ENCODE assay signal across 8 cellular contexts in the genomic region with DNA sequence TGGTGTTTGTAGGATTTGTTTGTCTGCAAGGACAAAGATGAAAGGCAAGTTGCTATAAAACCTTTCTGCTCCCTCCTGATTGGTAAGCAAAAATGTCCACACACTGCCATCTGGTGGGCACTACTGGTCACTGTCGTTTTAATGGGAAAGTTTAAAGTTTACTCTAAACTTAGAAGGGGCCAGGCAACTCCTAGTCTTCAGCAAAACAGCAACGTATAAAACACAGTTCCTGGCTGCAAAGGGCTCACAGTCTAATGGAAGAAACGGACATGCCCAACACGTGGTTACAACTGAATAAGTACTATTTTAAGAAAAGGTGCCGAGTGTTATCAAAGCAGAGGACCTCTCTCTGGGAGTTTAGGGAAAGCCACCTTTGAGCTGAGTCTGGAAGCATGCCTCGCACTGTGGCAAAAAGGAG.
A peak's percentile ranks its signal among the peaks of the same experiment; 100 is the strongest.
DNase-seq lines count a peak whose midpoint lies in the region; ATAC-seq lines count a peak whose summit lies in the region.

No MANE protein-coding gene starts in this region.

- peak; percentile 27 to 72 for DNase-seq in NCI-H524 (lab: John Stamatoyannopoulos, UW)
- DNase-seq in NCI-H524 treated with DMSO at 0.1 percent for 48 hours (lab: John Stamatoyannopoulos, UW) = no peak
- DNase-seq in NCI-H2107 treated with DMSO at 0.1 percent for 48 hours (lab: John Stamatoyannopoulos, UW; ENCODE audit: unreplicated experiment) = peak; percentile 52
- DNase-seq in activated CD4-positive, CD25-positive, alpha-beta regulatory T cell treated with anti-CD3 and anti-CD28 coated beads, Interleukin-2, amount 50 U/mL, for 16 hours (ENCODE audit: low read depth, low spot score) = peak; percentile 56
- DNase-seq in central memory CD4-positive, alpha-beta T cell = peak; percentile 56
- peak; percentile 60 for DNase-seq in kidney glomerular epithelial cell (lab: John Stamatoyannopoulos, UW)
- DNase-seq in stimulated activated CD4-positive, alpha-beta T cell treated with anti-CD3 and anti-CD28 coated beads, Interleukin-2, amount 100 ng/mL, for 24 hours = peak; percentile 69 to 77

- ATAC-seq in HG02852 (IDR thresholded peaks at IDR 0.05; ENCODE audit: unreplicated experiment) = peak; percentile 86
